9 cellular contexts compared by ENCODE assay signal in genomic region chr9:93184439-93185221, GRCh38. TPM values are rescaled to one million over a fixed set of nuclear protein-coding genes. Genes with fewer than 3 reads are reported as not detected.
DNase-seq lines count a peak whose midpoint lies in the region; ATAC-seq, FAIRE-seq and TF ChIP-seq lines count a peak whose summit lies in the region.
"Had no signal": no experiment of that assay in that cellular context is flagged by ENCODE, and none has a peak within 500 bp of the region (broad histone marks: within the 10 kb centered on the region; RNA-seq: fewer than 3 reads in every experiment).

No MANE protein-coding gene starts in this region.

- H3K27ac ChIP-seq in psoas muscle: peak overlapping the region; percentile 67

- intact Hi-C loops in psoas muscle (cut with DNase I): no loop called here

- H3K36me3 ChIP-seq in H7 (replicated peaks; ENCODE audit: control insufficient read depth, insufficient read depth, low read length) (no peaks in the 10 kb centered on the region), psoas muscle (ENCODE audit: insufficient read depth in 1 of 2, low read depth in 1 of 2) (no peaks in the 10 kb centered on the region)

- H3K4me3 ChIP-seq in H7 (ENCODE audit: insufficient read depth, low read depth, low read length): peak overlapping the region; percentile 70
- peak overlapping the region; percentile 77 for H3K4me3 ChIP-seq in psoas muscle

- H3K4me1 ChIP-seq in psoas muscle: peaks cover 35% of the 10 kb centered on the region

- ATAC-seq in SK-N-SH treated with all-trans-retinoic acid at 6 μM for 48 hours (peak; percentile 14; the same call in 1 of the 3 replicates), psoas muscle (peak; percentile 31 to 50 (median 36)), GM19452 (IDR thresholded peaks at IDR 0.05; ENCODE audit: unreplicated experiment) (no peak), GM19351 (IDR thresholded peaks at IDR 0.05; ENCODE audit: unreplicated experiment) (no peak)

- WGBS in psoas muscle, 3 donors: 4 to 7% (median 5%) methylated on average over 50 to 87 of the region's 87 CpGs

- no peak for FAIRE-seq in frontal cortex (lab: Jason Lieb, UNC)

- TF ChIP-seq CTCF in psoas muscle (IDR thresholded peaks at IDR 0.05): no peak

- peak; percentile 91 for DNase-seq in H7
- DNase-seq in frontal cortex (ENCODE audit: low spot score in 2 of 2): peak; percentile 64 to 68
- DNase-seq in psoas muscle: no peak
- DNase-seq in activated gamma-delta T cell treated with Interleukin-2 at 50 U/mL for 16 hours: no peak
- DNase-seq in NCI-H774 (lab: John Stamatoyannopoulos, UW): no peak

- peaks cover 21% of the 10 kb centered on the region for H3K27me3 ChIP-seq in H7 (ENCODE audit: control insufficient read depth, insufficient read depth, low read length)
- no peaks in the 10 kb centered on the region for H3K27me3 ChIP-seq in psoas muscle (ENCODE audit: insufficient read depth in 3 of 3, low read length in 2 of 3)

- H3K9me3 ChIP-seq in psoas muscle: no peaks in the 10 kb centered on the region

TF ChIP-seq in SK-N-SH treated with all-trans-retinoic acid at 6 μM for 48 hours, 23 proteins besides CTCF, POLR2A, EP300 and RAD21:
- TF ChIP-seq CSDC2 (CRISPR knock-in tag; IDR thresholded peaks at IDR 0.05) (no peak), OSR1 (CRISPR knock-in tag; IDR thresholded peaks at IDR 0.05) (no peak), ZC3H10 (CRISPR knock-in tag; IDR thresholded peaks at IDR 0.05) (no peak), GLIS3 (CRISPR knock-in tag; IDR thresholded peaks at IDR 0.05) (no peak), ZFP3 (CRISPR knock-in tag; IDR thresholded peaks at IDR 0.05) (no peak), ZFP30 (CRISPR knock-in tag; IDR thresholded peaks at IDR 0.05) (no peak), ZNF70 (CRISPR knock-in tag; IDR thresholded peaks at IDR 0.05) (no peak)

RNA-seq across cellular contexts. Expression of gene WNK2, which starts 0.7 kb away (rescaled TPM):
- total RNA-seq in H7 (2014; rRNA removed; shearing (Covaris generic)): 13.3 and 29.5 TPM in 2 replicates
- total RNA-seq in frontal cortex: 12.6 TPM
- 10 to 100 TPM; 35.5 to 58.8 (median 43.0) TPM for total RNA-seq in psoas muscle
- polyA plus RNA-seq in psoas muscle: 10 to 100 TPM in 2 of 3 donors, 1 to 10 TPM in 1; 8.1 to 22.5 (median 11.9) TPM
- total RNA-seq: fibroblast of lung had no signal
- polyA plus RNA-seq: fibroblast of lung had no signal

RNA-seq across cellular contexts. Expression of gene NINJ1, which starts 50.6 kb away (rescaled TPM):
- 44.6 and 45.3 TPM in 2 replicates for total RNA-seq in H7 (2014; rRNA removed; shearing (Covaris generic))
- total RNA-seq in frontal cortex: 2.9 TPM
- 10 to 100 TPM; 17.8 to 24.8 (median 21.2) TPM for total RNA-seq in psoas muscle
- polyA plus RNA-seq in psoas muscle: 10 to 100 TPM; 19.2 to 40.1 (median 22.8) TPM

Comparison
In these comparisons a context has a peak if more than half of its experiments do, and no peak if none do; other contexts are left out.
1. DNase-seq: peak in H7 (single experiment) and frontal cortex (2 of 2); none in psoas muscle (0 of 2), activated gamma-delta T cell treated with Interleukin-2 at 50 U/mL for 16 hours (single experiment) and NCI-H774 (single experiment).
2. ATAC-seq: peak in SK-N-SH treated with all-trans-retinoic acid at 6 μM for 48 hours (single experiment) and psoas muscle (4 of 4); none in GM19452 (single experiment) and GM19351 (single experiment).